Comparison of ENCODE assay signal across 18 cellular contexts in the genomic region with DNA sequence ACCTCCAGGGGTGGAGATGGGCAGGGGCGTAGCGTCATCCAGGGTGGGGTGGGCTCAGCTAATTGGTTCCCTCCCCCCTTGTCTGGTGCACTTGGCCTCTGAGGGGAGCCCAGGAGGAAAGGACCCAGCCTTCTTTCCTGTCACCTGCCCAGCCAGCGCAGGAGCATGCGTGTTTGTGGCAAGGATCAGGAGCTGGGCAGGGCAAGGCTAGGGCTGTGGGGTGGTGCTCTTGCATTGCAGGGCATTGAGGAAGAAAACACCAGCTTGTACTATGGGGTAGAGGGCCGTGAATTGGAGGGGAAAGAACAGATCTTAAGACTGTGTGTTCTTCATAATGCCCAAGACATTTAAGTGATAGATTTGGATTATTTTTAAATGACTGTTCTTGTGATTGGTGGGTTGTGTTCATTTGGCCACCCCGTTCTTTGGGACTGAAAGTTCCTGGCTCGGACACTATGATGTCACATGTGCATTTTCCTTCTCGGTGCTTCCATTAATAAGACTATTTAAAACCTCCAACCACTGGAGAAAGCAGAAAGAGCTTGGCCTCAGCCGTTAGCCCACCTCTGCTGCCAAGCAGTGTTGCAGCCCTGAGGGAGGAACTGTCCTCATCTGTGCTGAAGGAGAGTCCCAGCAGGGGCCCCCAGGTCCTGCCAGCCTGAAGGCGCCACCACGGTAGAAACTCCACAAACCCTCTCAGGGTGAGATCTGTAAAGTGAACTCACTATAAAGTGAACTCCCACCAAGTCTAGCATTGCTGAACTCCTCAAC.
"Had no signal": no experiment of that assay in that cellular context is flagged by ENCODE, and none has a peak within 500 bp of the region (broad histone marks: within the 10 kb centered on the region; RNA-seq: fewer than 3 reads in every experiment).

No MANE protein-coding gene starts in this region.

- H3K27ac ChIP-seq: brain microvascular endothelial cell, esophagus squamous epithelium, ovary had no signal

- H3K4me3 Mint-ChIP-seq: activated CD4-positive, alpha-beta memory T cell treated with anti-CD3 and anti-CD28 coated beads for 36 hours; activated CD8-positive, alpha-beta memory T cell treated with anti-CD3 and anti-CD28 coated beads, Interleukin-2, amount 10 ng/mL, durations not matched to agents 7 days and 5 days; activated naive CD8-positive, alpha-beta T cell; activated T-cell treated with anti-CD3 and anti-CD28 coated beads, Interleukin-2, amount 50 U/mL, for 72 hours; neural crest cell; stimulated activated memory B cell treated with anti-CD40 and anti-IgM and Interleukin-4, amounts not matched to agents 10 μg/mL and 1 μg/mL and 100 μg/mL, for 72 hours had no signal

- H3K36me3 ChIP-seq: brain microvascular endothelial cell, esophagus squamous epithelium, ovary had no signal

- H3K9me3 ChIP-seq: esophagus squamous epithelium, ovary had no signal

- H3K9me3 Mint-ChIP-seq: stimulated activated memory B cell treated with anti-CD40 and anti-IgM and Interleukin-4, amounts not matched to agents 10 μg/mL and 1 μg/mL and 100 μg/mL, for 72 hours had no signal

- H3K4me1 Mint-ChIP-seq: activated CD8-positive, alpha-beta memory T cell treated with anti-CD3 and anti-CD28 coated beads, Interleukin-2, amount 10 ng/mL, durations not matched to agents 7 days and 5 days; stimulated activated memory B cell treated with anti-CD40 and anti-IgM and Interleukin-4, amounts not matched to agents 10 μg/mL and 1 μg/mL and 100 μg/mL, for 72 hours had no signal

- H3K4me3 ChIP-seq: esophagus squamous epithelium, lung, ovary had no signal

- H3K4me1 ChIP-seq: esophagus squamous epithelium had no signal

- DNase-seq: activated CD4-positive, alpha-beta memory T cell treated with anti-CD3 and anti-CD28 coated beads for 36 hours; activated CD8-positive, alpha-beta memory T cell treated with anti-CD3 and anti-CD28 coated beads, Interleukin-2, amount 10 ng/mL, durations not matched to agents 7 days and 5 days; activated gamma-delta T cell; activated T-cell treated with anti-CD3 and anti-CD28 coated beads, Interleukin-2, amount 50 U/mL, for 72 hours; amygdala; brain microvascular endothelial cell; cerebellar nuclear complex; effector CD8-positive, alpha-beta T cell; esophagus squamous epithelium; glutamatergic neuron; midbrain; ovary; stimulated activated CD4-positive, alpha-beta T cell treated with anti-CD3 and anti-CD28 coated beads, Interleukin-2, amount 100 ng/mL, for 48 hours; trophoblast cell had no signal

- H3K27ac Mint-ChIP-seq: activated CD4-positive, alpha-beta memory T cell treated with anti-CD3 and anti-CD28 coated beads for 36 hours; activated CD8-positive, alpha-beta memory T cell treated with anti-CD3 and anti-CD28 coated beads, Interleukin-2, amount 10 ng/mL, durations not matched to agents 7 days and 5 days; activated naive CD8-positive, alpha-beta T cell; activated T-cell treated with anti-CD3 and anti-CD28 coated beads, Interleukin-2, amount 50 U/mL, for 72 hours; stimulated activated memory B cell treated with anti-CD40 and anti-IgM and Interleukin-4, amounts not matched to agents 10 μg/mL and 1 μg/mL and 100 μg/mL, for 72 hours had no signal

- ATAC-seq: activated CD8-positive, alpha-beta memory T cell treated with anti-CD3 and anti-CD28 coated beads, Interleukin-2, amount 10 ng/mL, durations not matched to agents 7 days and 5 days; activated T-cell treated with anti-CD3 and anti-CD28 coated beads, Interleukin-2, amount 50 U/mL, for 72 hours; stimulated activated memory B cell treated with anti-CD40 and anti-IgM and Interleukin-4, amounts not matched to agents 10 μg/mL and 1 μg/mL and 100 μg/mL, for 72 hours had no signal

- H3K36me3 Mint-ChIP-seq: activated CD4-positive, alpha-beta memory T cell treated with anti-CD3 and anti-CD28 coated beads for 36 hours; activated CD8-positive, alpha-beta memory T cell treated with anti-CD3 and anti-CD28 coated beads, Interleukin-2, amount 10 ng/mL, durations not matched to agents 7 days and 5 days; activated naive CD8-positive, alpha-beta T cell; stimulated activated memory B cell treated with anti-CD40 and anti-IgM and Interleukin-4, amounts not matched to agents 10 μg/mL and 1 μg/mL and 100 μg/mL, for 72 hours had no signal

- H3K27me3 ChIP-seq: brain microvascular endothelial cell, ovary had no signal
